Comparison of ENCODE assay signal across 14 cellular contexts in genomic region chr6:3727036-3727435, GRCh38. TPM values are rescaled to one million over a fixed set of nuclear protein-coding genes. Genes with fewer than 3 reads are reported as not detected.
DNase-seq lines count a peak whose midpoint lies in the region; ATAC-seq and TF ChIP-seq lines count a peak whose summit lies in the region.
"Had no signal": no experiment of that assay in that cellular context is flagged by ENCODE, and none has a peak within 500 bp of the region (broad histone marks: within the 10 kb centered on the region; RNA-seq: fewer than 3 reads in every experiment).

No MANE protein-coding gene starts in this region.

- H2BK12ac ChIP-seq in neuronal stem cell (ENCODE audit: low read length): no peak overlapping the region

- TF ChIP-seq CTCF in spleen (IDR thresholded peaks at IDR 0.05 in 8 of 11, conservative IDR thresholded peaks at IDR 0.05 in 3 of 11) (no peak), stomach (IDR thresholded peaks at IDR 0.05) (no peak), GM13976 (IDR thresholded peaks at IDR 0.05; ENCODE audit: borderline replicate concordance, control extremely low read depth, extremely low read depth, insufficient read depth, missing control alignments) (no peak), dorsolateral prefrontal cortex (IDR thresholded peaks at IDR 0.05 in 54 of 56, conservative IDR thresholded peaks at IDR 0.05 in 2 of 56; ENCODE audit: low read depth in 1 of 56, partially characterized antibody in 56 of 56) (no peak)

- no peaks in the 10 kb centered on the region for H3K79me1 ChIP-seq in neuronal stem cell (ENCODE audit: low read depth, low read length)

- WGBS in GM23248 (ENCODE audit: low coverage in 1 of 2, low lambda C conversion rate in 2 of 2, missing lambda C conversion rate in 2 of 2), 2 experiments: 70 to 79% methylated on average over 5 of the region's 5 CpGs
- WGBS in neuronal stem cell (ENCODE audit: extremely low coverage in 2 of 2, insufficient read length in 2 of 2, insufficient replicate concordance in 1 of 2), 2 donors: no CpG with 5 or more reads among the region's 5 CpGs
- WGBS in spleen, 5 donors: 83 to 87% (median 86%) methylated on average over 5 of the region's 5 CpGs
- WGBS in stomach, 5 donors: 83 to 92% (median 88%) methylated on average over 5 of the region's 5 CpGs

- no peak overlapping the region for H3K4ac ChIP-seq in neuronal stem cell (ENCODE audit: low read length)

- H4K20me1 ChIP-seq in GM23248 (ENCODE audit: insufficient read depth): 0 out of 2 replicates have a peak, but pooled peaks cover 2% of the 10 kb centered on the region

- in situ Hi-C loops in GM23248 (cut with MboI) (no loop called here), GM13976 (cut with MboI; ENCODE audit: low sequenced_read_pairs, unreplicated experiment) (loop anchor here (25.0 kb wide), 1 partner anchor 435 kb away; no protein-coding TSS in a partner anchor)

- no peaks in the 10 kb centered on the region for H3K9me3 ChIP-seq in GM23248 (ENCODE audit: low read depth)
- no peaks in the 10 kb centered on the region for H3K9me3 ChIP-seq in adipocyte (ENCODE audit: control insufficient read depth, low read length)
- peaks cover 0 to 1% of the 10 kb centered on the region in 2 donors for H3K9me3 ChIP-seq in neuronal stem cell (replicated peaks in 1 of 2; ENCODE audit: control insufficient read depth in 2 of 2, insufficient read depth in 1 of 2, low read depth in 1 of 2, low read length in 2 of 2)
- no peaks in the 10 kb centered on the region for H3K9me3 ChIP-seq in spleen
- no peaks in the 10 kb centered on the region for H3K9me3 ChIP-seq in stomach

- H3K23ac ChIP-seq in neuronal stem cell (ENCODE audit: low read depth, low read length, poor library complexity): no peak overlapping the region

- H3K4me1 ChIP-seq in GM23248 (ENCODE audit: insufficient read depth) (peaks cover 41% of the 10 kb centered on the region), adipocyte (ENCODE audit: control insufficient read depth, insufficient read depth, low read length) (peaks cover 52% of the 10 kb centered on the region), neuronal stem cell (ENCODE audit: control insufficient read depth in 2 of 2, insufficient read depth in 1 of 2, low read depth in 1 of 2, low read length in 2 of 2) (peaks cover 3 to 14% of the 10 kb centered on the region in 2 donors), spleen (peaks cover 0 to 10% (median 2%) of the 10 kb centered on the region in 6 donors), stomach (peaks cover 3 to 26% (median 16%) of the 10 kb centered on the region in 4 donors)

- H3K18ac ChIP-seq in neuronal stem cell (ENCODE audit: low read length): no peak overlapping the region

- H4K8ac ChIP-seq in neuronal stem cell (ENCODE audit: low read depth, low read length): no peak overlapping the region

- DNase-seq in GM23248 (no peak), adipocyte (ENCODE audit: low read depth) (no peak), neuronal stem cell (ENCODE audit: low spot score) (no peak), spleen (peak; percentile 27), stomach (no peak), GM13976 (ENCODE audit: low spot score) (no peak), dorsolateral prefrontal cortex (no peak)
- DNase-seq: CD8-positive, alpha-beta T cell; COR-L47; DMS153; DMS79 treated with DMSO at 0.1 percent for 48 hours; EL had no signal

- no peak for ATAC-seq in GM18519 (IDR thresholded peaks at IDR 0.05; ENCODE audit: low FRiP score, unreplicated experiment)
- ATAC-seq: CD8-positive, alpha-beta T cell had no signal

- H3K14ac ChIP-seq in neuronal stem cell (ENCODE audit: low read length): no peak overlapping the region

- no peak overlapping the region for H4K91ac ChIP-seq in neuronal stem cell (ENCODE audit: low read depth, low read length, poor library complexity)

- H3K27ac ChIP-seq in GM23248: peak overlapping the region; percentile 26; the same call in 1 of the 2 replicates
- no peak overlapping the region for H3K27ac ChIP-seq in neuronal stem cell (replicated peaks; ENCODE audit: low read length)
- H3K27ac ChIP-seq in spleen: no peak overlapping the region
- no peak overlapping the region for H3K27ac ChIP-seq in stomach
- H3K27ac ChIP-seq in dorsolateral prefrontal cortex: no peak overlapping the region
- H3K27ac ChIP-seq: 22Rv1 had no signal

- H2BK5ac ChIP-seq in neuronal stem cell (ENCODE audit: low read length): no peak overlapping the region

- H3K4me2 ChIP-seq in GM23248 (ENCODE audit: unreplicated experiment) (no peak overlapping the region), neuronal stem cell (ENCODE audit: insufficient read depth, low read length, poor library complexity, severe bottlenecking) (no peak overlapping the region)

- H2BK120ac ChIP-seq in neuronal stem cell (ENCODE audit: low read depth, low read length): no peak overlapping the region

- H3K79me2 ChIP-seq in GM23248 (ENCODE audit: insufficient read depth): peaks cover 100% of the 10 kb centered on the region

- no peak for TF ChIP-seq EP300 in stomach (IDR thresholded peaks at IDR 0.05)

- H3K9me2 ChIP-seq in GM23248 (ENCODE audit: insufficient read depth): no peaks in the 10 kb centered on the region

- H2AK5ac ChIP-seq in neuronal stem cell (ENCODE audit: low read depth, low read length): peak overlapping the region; percentile 72

- peaks cover 76% of the 10 kb centered on the region for H3F3A ChIP-seq in GM23248 (ENCODE audit: insufficient read depth)

- TF ChIP-seq POLR2A in spleen (IDR thresholded peaks at IDR 0.05) (no peak), stomach (IDR thresholded peaks at IDR 0.05) (no peak)

- H3K4me3 ChIP-seq in GM23248: no peak overlapping the region
- H3K4me3 ChIP-seq in adipocyte (ENCODE audit: low read length): no peak overlapping the region
- H3K4me3 ChIP-seq in neuronal stem cell (ENCODE audit: low read length in 2 of 2): no peak overlapping the region
- no peak overlapping the region for H3K4me3 ChIP-seq in spleen
- H3K4me3 ChIP-seq in stomach: no peak overlapping the region
- no peak overlapping the region for H3K4me3 ChIP-seq in dorsolateral prefrontal cortex

- peak overlapping the region; percentile 37; the same call in 1 of the 2 replicates for H3K9ac ChIP-seq in GM23248
- H3K9ac ChIP-seq in adipocyte (ENCODE audit: low read length): peak overlapping the region; percentile 65
- H3K9ac ChIP-seq in neuronal stem cell (ENCODE audit: low read depth, low read length, poor library complexity): no peak overlapping the region

- H3K27me3 ChIP-seq in GM23248 (replicated peaks; ENCODE audit: insufficient read depth) (no peaks in the 10 kb centered on the region), adipocyte (replicated peaks; ENCODE audit: control insufficient read depth, insufficient read depth, low read length) (no peaks in the 10 kb centered on the region), neuronal stem cell (ENCODE audit: control insufficient read depth in 3 of 3, insufficient read depth in 3 of 3, low read depth in 1 of 3, low read length in 3 of 3) (no peaks in the 10 kb centered on the region), spleen (replicated peaks in 1 of 7) (no peaks in the 10 kb centered on the region), stomach (no peaks in the 10 kb centered on the region), dorsolateral prefrontal cortex (no peaks in the 10 kb centered on the region)

- peaks cover 74% of the 10 kb centered on the region for H3K36me3 ChIP-seq in GM23248 (ENCODE audit: low read depth)
- peaks cover 89% of the 10 kb centered on the region for H3K36me3 ChIP-seq in adipocyte (ENCODE audit: control insufficient read depth, insufficient read depth, low read length, severe bottlenecking)
- peaks cover 0 to 98% of the 10 kb centered on the region in 2 donors for H3K36me3 ChIP-seq in neuronal stem cell (replicated peaks in 1 of 2; ENCODE audit: control insufficient read depth in 2 of 2, insufficient read depth in 2 of 2, low read length in 2 of 2)
- peaks cover 0 to 96% (median 37%) of the 10 kb centered on the region in 6 donors for H3K36me3 ChIP-seq in spleen
- H3K36me3 ChIP-seq in stomach: peaks cover 33 to 94% (median 88%) of the 10 kb centered on the region in 4 donors

- H2AFZ ChIP-seq in GM23248: no peak overlapping the region
- no peak overlapping the region for H2AFZ ChIP-seq in neuronal stem cell (ENCODE audit: low read length)

- peak overlapping the region; percentile 12 for H2BK15ac ChIP-seq in neuronal stem cell (ENCODE audit: low read length)

- intact Hi-C loops in spleen (cut with DNase I; ENCODE audit: low total_unique reads): no loop called here
- intact Hi-C loops in stomach (cut with DNase I; ENCODE audit: low total_unique reads): no loop called here
- intact Hi-C loops in dorsolateral prefrontal cortex (cut with DNase I): loop anchor here in 1 of 2 donors (5.0 kb wide), 1 partner anchor 205 kb away; no protein-coding TSS in a partner anchor

RNA-seq across cellular contexts. Expression of gene PXDC1, which starts 24.5 kb away (rescaled TPM):
- 167 and 192 TPM in 2 replicates for total RNA-seq in GM23248 (2014; rRNA removed; shearing (Covaris generic))
- polyA plus RNA-seq in GM23248 (2016; fragmentation: Nextera tagmentation; extraction: Ambion mirVana): 122 and 135 TPM in 2 replicates
- 4.4 TPM for polyA plus RNA-seq in neuronal stem cell (2013, experiment 1 of 2)
- 4.7 TPM for polyA plus RNA-seq in neuronal stem cell (2013, experiment 2 of 2)
- 10 to 100 TPM; 21.1 to 51.5 (median 32.3) TPM for total RNA-seq in spleen
- 10 to 100 TPM; 17.7 to 40.1 (median 18.2) TPM for polyA plus RNA-seq in spleen
- 10 to 100 TPM in 4 of 5 donors, 1 to 10 TPM in 1; 1.2 to 90.1 (median 74.1) TPM for total RNA-seq in stomach
- polyA plus RNA-seq in stomach: 10 to 100 TPM; 23.2 to 36.8 (median 29.0) TPM
- total RNA-seq in dorsolateral prefrontal cortex: 10 to 100 TPM in 115 of 120 experiments, 1 to 10 TPM in 5; 8.4 to 47.3 (median 17.5) TPM
